In the genomic region with DNA sequence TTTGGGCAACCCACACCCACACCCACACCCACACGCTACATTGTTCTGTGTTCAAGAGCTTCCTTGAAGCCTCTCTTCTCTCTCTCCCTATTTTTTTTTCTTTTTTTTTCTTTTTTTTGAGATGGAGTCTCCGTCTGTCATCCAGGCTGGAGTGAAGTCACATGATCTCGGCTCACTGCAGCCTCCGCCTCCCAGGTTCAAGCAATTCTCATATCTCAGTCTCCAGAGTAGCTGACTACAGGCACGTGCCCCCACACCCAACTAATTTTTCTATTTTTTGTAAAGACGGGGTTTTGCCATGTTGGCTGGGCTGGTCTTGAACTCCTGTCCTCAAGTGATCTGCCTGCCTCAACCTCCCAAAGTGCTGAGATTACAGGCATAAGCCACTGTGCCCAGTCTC, we compare ENCODE assay signal across 28 cellular contexts.
"Had no signal": no experiment of that assay in that cellular context is flagged by ENCODE, and none has a peak within 500 bp of the region (broad histone marks: within the 10 kb centered on the region; RNA-seq: fewer than 3 reads in every experiment).

No MANE protein-coding gene starts in this region.

- H3K9me3 Mint-ChIP-seq: stimulated activated effector memory CD8-positive, alpha-beta T cell treated with anti-CD3 and anti-CD28 coated beads, Interleukin-12 subunit alpha, Interleukin-12 subunit beta, amount 100 ng/mL, for 72 hours; stimulated activated memory B cell treated with anti-CD40 and anti-IgM and Interleukin-4, amounts not matched to agents 10 μg/mL and 1 μg/mL and 100 μg/mL, for 72 hours; stimulated activated naive B cell treated with anti-CD40 and anti-IgM and Interleukin-4, amounts not matched to agents 10 μg/mL and 1 μg/mL and 100 μg/mL, for 72 hours; stimulated activated naive CD8-positive, alpha-beta T cell treated with anti-CD3 and anti-CD28 coated beads, Interleukin-15, amount 100 ng/mL, for 72 hours; stimulated activated naive CD8-positive, alpha-beta T cell treated with anti-CD3 and anti-CD28 coated beads, Interleukin-15, Interleukin-2, amounts not matched to agents 100 ng/mL and 50 ng/mL, for 24 hours; type B pancreatic cell had no signal

- H3K4me3 Mint-ChIP-seq: stimulated activated effector memory CD8-positive, alpha-beta T cell treated with anti-CD3 and anti-CD28 coated beads, Interleukin-12 subunit alpha, Interleukin-12 subunit beta, amount 100 ng/mL, for 72 hours; stimulated activated memory B cell treated with anti-CD40 and anti-IgM and Interleukin-4, amounts not matched to agents 10 μg/mL and 1 μg/mL and 100 μg/mL, for 72 hours; stimulated activated naive B cell treated with anti-CD40 and anti-IgM and Interleukin-4, amounts not matched to agents 10 μg/mL and 1 μg/mL and 100 μg/mL, for 72 hours; stimulated activated naive CD8-positive, alpha-beta T cell treated with anti-CD3 and anti-CD28 coated beads, Interleukin-15, amount 100 ng/mL, for 72 hours; stimulated activated naive CD8-positive, alpha-beta T cell treated with anti-CD3 and anti-CD28 coated beads, Interleukin-15, Interleukin-2, amounts not matched to agents 100 ng/mL and 50 ng/mL, for 24 hours; type B pancreatic cell had no signal

- FAIRE-seq: urothelium cell line had no signal

- H3K36me3 ChIP-seq: stomach, suprapubic skin, thoracic aorta, thyroid gland, tibial artery, tibial nerve, transverse colon, upper lobe of left lung, upper lobe of right lung, uterus, vagina had no signal

- H3K4me1 Mint-ChIP-seq: stimulated activated naive CD8-positive, alpha-beta T cell treated with anti-CD3 and anti-CD28 coated beads, Interleukin-15, amount 100 ng/mL, for 72 hours had no signal

- H3K27me3 ChIP-seq: stomach, suprapubic skin, testis, thyroid gland, tibial artery, tibial nerve, transverse colon, upper lobe of left lung, upper lobe of right lung, uterus, vagina had no signal

- H3K4me3 ChIP-seq: stomach, suprapubic skin, testis, thoracic aorta, thyroid gland, tibial artery, tibial nerve, transverse colon, upper lobe of left lung, upper lobe of right lung, uterus, vagina had no signal

- ATAC-seq: stimulated activated effector memory CD8-positive, alpha-beta T cell treated with anti-CD3 and anti-CD28 coated beads, Interleukin-12 subunit alpha, Interleukin-12 subunit beta, amount 100 ng/mL, for 72 hours; stimulated activated memory B cell treated with anti-CD40 and anti-IgM and Interleukin-4, amounts not matched to agents 10 μg/mL and 1 μg/mL and 100 μg/mL, for 72 hours; stimulated activated naive B cell treated with anti-CD40 and anti-IgM and Interleukin-4, amounts not matched to agents 10 μg/mL and 1 μg/mL and 100 μg/mL, for 72 hours; stimulated activated naive CD8-positive, alpha-beta T cell treated with anti-CD3 and anti-CD28 coated beads, Interleukin-15, amount 100 ng/mL, for 72 hours; stimulated activated naive CD8-positive, alpha-beta T cell treated with anti-CD3 and anti-CD28 coated beads, Interleukin-15, Interleukin-2, amounts not matched to agents 100 U/mL and 50 U/mL, for 24 hours had no signal

- H3K27ac ChIP-seq: stomach, suprapubic skin, testis, thoracic aorta, thyroid gland, tibial artery, tibial nerve, transverse colon, upper lobe of left lung, upper lobe of right lung, uterus, vagina had no signal

- H3K9me3 ChIP-seq: stomach, suprapubic skin, testis, thoracic aorta, thyroid gland, tibial artery, tibial nerve, transverse colon, upper lobe of left lung, upper lobe of right lung, uterus, vagina had no signal

- H3K36me3 Mint-ChIP-seq: stimulated activated effector memory CD8-positive, alpha-beta T cell treated with anti-CD3 and anti-CD28 coated beads, Interleukin-12 subunit alpha, Interleukin-12 subunit beta, amount 100 ng/mL, for 72 hours; stimulated activated memory B cell treated with anti-CD40 and anti-IgM and Interleukin-4, amounts not matched to agents 10 μg/mL and 1 μg/mL and 100 μg/mL, for 72 hours; stimulated activated naive B cell treated with anti-CD40 and anti-IgM and Interleukin-4, amounts not matched to agents 10 μg/mL and 1 μg/mL and 100 μg/mL, for 72 hours; type B pancreatic cell had no signal

- H3K27ac Mint-ChIP-seq: stimulated activated effector memory CD8-positive, alpha-beta T cell treated with anti-CD3 and anti-CD28 coated beads, Interleukin-12 subunit alpha, Interleukin-12 subunit beta, amount 100 ng/mL, for 72 hours; stimulated activated memory B cell treated with anti-CD40 and anti-IgM and Interleukin-4, amounts not matched to agents 10 μg/mL and 1 μg/mL and 100 μg/mL, for 72 hours; stimulated activated naive B cell treated with anti-CD40 and anti-IgM and Interleukin-4, amounts not matched to agents 10 μg/mL and 1 μg/mL and 100 μg/mL, for 72 hours; stimulated activated naive CD8-positive, alpha-beta T cell treated with anti-CD3 and anti-CD28 coated beads, Interleukin-15, Interleukin-2, amounts not matched to agents 100 ng/mL and 50 ng/mL, for 24 hours; type B pancreatic cell had no signal

- H3K27me3 Mint-ChIP-seq: stimulated activated naive CD8-positive, alpha-beta T cell treated with anti-CD3 and anti-CD28 coated beads, Interleukin-15, amount 100 ng/mL, for 72 hours; stimulated activated naive CD8-positive, alpha-beta T cell treated with anti-CD3 and anti-CD28 coated beads, Interleukin-15, Interleukin-2, amounts not matched to agents 100 ng/mL and 50 ng/mL, for 24 hours; type B pancreatic cell had no signal

- DNase-seq: stimulated activated CD4-positive, alpha-beta T cell treated with anti-CD3 and anti-CD28 coated beads, Interleukin-4, amount 100 ng/mL, for 1 hour; stimulated activated CD4-positive, alpha-beta T cell treated with anti-CD3 and anti-CD28 coated beads, Interleukin-4, amount 100 ng/mL, for 24 hours; stimulated activated CD4-positive, alpha-beta T cell treated with anti-CD3 and anti-CD28 coated beads, Interleukin-4, amount 100 ng/mL, for 4 hours; stimulated activated CD8-positive, alpha-beta memory T cell treated with anti-CD3 and anti-CD28 coated beads, Interleukin-4, amount 100 ng/mL, for 48 hours; stimulated activated naive B cell treated with anti-CD40 and anti-IgM and Interleukin-4, amounts not matched to agents 10 μg/mL and 1 μg/mL and 100 μg/mL, for 72 hours; stimulated activated naive CD4-positive, alpha-beta T cell; stimulated activated naive CD4-positive, alpha-beta T cell treated with Interleukin-2 at 50 U/mL for 16 hours; stimulated activated naive CD8-positive, alpha-beta T cell treated with anti-CD3 and anti-CD28 coated beads, Interleukin-15, amount 100 ng/mL, for 72 hours; stimulated activated naive CD8-positive, alpha-beta T cell treated with anti-CD3 and anti-CD28 coated beads, Interleukin-15, Interleukin-2, amounts not matched to agents 100 U/mL and 50 U/mL, for 24 hours; stomach; substantia nigra; testis; thyroid gland; tibial artery; transverse colon; trophoblast cell; upper lobe of left lung; upper lobe of right lung; uterus had no signal

- H3K4me1 ChIP-seq: stomach, suprapubic skin, thyroid gland, tibial artery, tibial nerve, transverse colon, upper lobe of left lung, upper lobe of right lung, uterus, vagina had no signal
